Comparison of ENCODE assay signal across 32 cellular contexts in the genomic region with DNA sequence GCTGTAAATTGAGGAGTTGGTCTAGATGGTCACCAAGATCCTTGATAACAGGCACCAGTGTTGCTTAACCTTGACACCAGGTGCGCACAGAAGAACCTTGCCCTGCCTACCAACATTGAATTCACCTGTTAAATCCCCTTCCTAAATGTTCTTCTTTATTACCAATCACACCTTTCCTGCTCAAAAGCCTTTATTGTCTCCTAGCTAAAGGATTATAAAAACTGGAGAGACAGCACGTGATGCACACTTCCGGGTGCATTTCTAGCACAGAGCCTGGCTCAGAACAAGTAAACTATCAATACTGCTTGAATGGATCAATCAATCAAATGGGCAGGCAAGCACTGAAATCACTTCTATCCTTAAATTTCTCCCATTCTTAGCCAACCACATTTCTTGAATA.
"Had no signal": no experiment of that assay in that cellular context is flagged by ENCODE, and none has a peak within 500 bp of the region (broad histone marks: within the 10 kb centered on the region; RNA-seq: fewer than 3 reads in every experiment).

No MANE protein-coding gene starts in this region.

- H3K27ac ChIP-seq: adrenal gland, ascending aorta, breast epithelium, cardiac muscle cell, epithelial cell of prostate, esophagus squamous epithelium, WERI-Rb-1 had no signal

- H3K27me3 Mint-ChIP-seq: activated CD4-positive, alpha-beta memory T cell treated with anti-CD3 and anti-CD28 coated beads for 36 hours; activated CD4-positive, alpha-beta T cell treated with anti-CD3 and anti-CD28 coated beads for 36 hours; activated CD4-positive, alpha-beta T cell treated with anti-CD3 and anti-CD28 coated beads, Interleukin-2, amount 10 ng/mL, durations not matched to agents 24 days and 14 days; activated CD8-positive, alpha-beta memory T cell treated with anti-CD3 and anti-CD28 coated beads, Interleukin-2, amount 10 ng/mL, durations not matched to agents 7 days and 5 days; activated naive CD4-positive, alpha-beta T cell treated with anti-CD3 and anti-CD28 coated beads, Interleukin-2, amount 50 U/mL, for 24 hours; activated naive CD8-positive, alpha-beta T cell treated with anti-CD3 and anti-CD28 coated beads for 36 hours; activated naive CD8-positive, alpha-beta T cell treated with anti-CD3 and anti-CD28 coated beads, Interleukin-2, amount 50 U/mL, for 24 hours; brain; T-helper 17 cell had no signal

- H3K36me3 ChIP-seq: adrenal gland, breast epithelium, WERI-Rb-1 had no signal

- DNase-seq: activated CD4-positive, alpha-beta memory T cell treated with anti-CD3 and anti-CD28 coated beads for 36 hours; activated CD4-positive, alpha-beta T cell treated with anti-CD3 and anti-CD28 coated beads for 36 hours; activated CD4-positive, alpha-beta T cell treated with anti-CD3 and anti-CD28 coated beads, Interleukin-2, amount 10 ng/mL, durations not matched to agents 24 days and 14 days; activated CD4-positive, CD25-positive, alpha-beta regulatory T cell; activated CD4-positive, CD25-positive, alpha-beta regulatory T cell treated with anti-CD3 and anti-CD28 coated beads, Interleukin-2, amount 50 U/mL, for 72 hours; activated CD8-positive, alpha-beta memory T cell treated with anti-CD3 and anti-CD28 coated beads, Interleukin-2, amount 10 ng/mL, durations not matched to agents 7 days and 5 days; activated CD8-positive, alpha-beta memory T cell treated with anti-CD3 and anti-CD28 coated beads, Interleukin-2, amount 50 U/mL, for 4 hours; activated CD8-positive, alpha-beta T cell treated with anti-CD3 and anti-CD28 coated beads, Interleukin-2, amount 10 ng/mL, durations not matched to agents 7 days and 5 days; activated effector memory CD4-positive, alpha-beta T cell treated with anti-CD3 and anti-CD28 coated beads, Interleukin-2, amount 50 U/mL, for 16 hours; activated naive CD4-positive, alpha-beta T cell treated with anti-CD3 and anti-CD28 coated beads for 36 hours; activated naive CD8-positive, alpha-beta T cell treated with anti-CD3 and anti-CD28 coated beads for 36 hours; activated naive CD8-positive, alpha-beta T cell treated with anti-CD3 and anti-CD28 coated beads, Interleukin-2, amount 50 U/mL, for 24 hours; activated T-cell treated with anti-CD3 and anti-CD28 coated beads, Interleukin-2, amount 50 U/mL, for 1 hour; activated T-cell treated with anti-CD3 and anti-CD28 coated beads, Interleukin-2, amount 50 U/mL, for 48 hours; adrenal gland; effector CD8-positive, alpha-beta T cell; esophagus squamous epithelium; foreskin melanocyte; head of caudate nucleus; T-helper 1 cell; T-helper 17 cell; T1000; WERI-Rb-1 had no signal

- H3K27ac Mint-ChIP-seq: activated CD4-positive, alpha-beta memory T cell treated with anti-CD3 and anti-CD28 coated beads for 36 hours; activated CD4-positive, alpha-beta T cell treated with anti-CD3 and anti-CD28 coated beads for 36 hours; activated CD4-positive, alpha-beta T cell treated with anti-CD3 and anti-CD28 coated beads, Interleukin-2, amount 10 ng/mL, durations not matched to agents 24 days and 14 days; activated CD8-positive, alpha-beta memory T cell treated with anti-CD3 and anti-CD28 coated beads, Interleukin-2, amount 10 ng/mL, durations not matched to agents 7 days and 5 days; activated CD8-positive, alpha-beta T cell treated with anti-CD3 and anti-CD28 coated beads, Interleukin-2, amount 10 ng/mL, durations not matched to agents 7 days and 5 days; activated naive CD4-positive, alpha-beta T cell treated with anti-CD3 and anti-CD28 coated beads for 36 hours; activated naive CD4-positive, alpha-beta T cell treated with anti-CD3 and anti-CD28 coated beads, Interleukin-2, amount 50 U/mL, for 24 hours; activated naive CD8-positive, alpha-beta T cell treated with anti-CD3 and anti-CD28 coated beads for 36 hours; activated naive CD8-positive, alpha-beta T cell treated with anti-CD3 and anti-CD28 coated beads, Interleukin-2, amount 50 U/mL, for 24 hours; activated T-helper 1 cell treated with anti-CD3 and anti-CD28 coated beads, Interleukin-12 subunit alpha, Interleukin-12 subunit beta, Interleukin-2, Interleukin-4 antibody, amounts not matched to agents 30 ng/mL and 10 ng/mL and 1 ng/mL, durations not matched to agents 14 hours and 24 hours and 36 hours; activated T-helper 2 cell treated with anti-CD3 and anti-CD28 coated beads, Interferon-gamma antibody, Interleukin-2, Interleukin-4, amounts not matched to agents 10 μg/mL and 5 μg/mL and 100 μg/mL, durations not matched to agents 14 hours and 24 hours and 36 hours; brain; T-helper 17 cell; T-helper 2 cell treated with Interferon-gamma antibody and Interleukin-4, amounts not matched to agents 5 μg/mL and 100 μg/mL, for 36 hours had no signal

- H3K9me3 Mint-ChIP-seq: activated CD4-positive, alpha-beta memory T cell treated with anti-CD3 and anti-CD28 coated beads for 36 hours; activated CD4-positive, alpha-beta T cell treated with anti-CD3 and anti-CD28 coated beads, Interleukin-2, amount 10 ng/mL, durations not matched to agents 24 days and 14 days; activated naive CD4-positive, alpha-beta T cell treated with anti-CD3 and anti-CD28 coated beads for 36 hours; activated naive CD4-positive, alpha-beta T cell treated with anti-CD3 and anti-CD28 coated beads, Interleukin-2, amount 50 U/mL, for 24 hours; activated naive CD8-positive, alpha-beta T cell treated with anti-CD3 and anti-CD28 coated beads for 36 hours; activated naive CD8-positive, alpha-beta T cell treated with anti-CD3 and anti-CD28 coated beads, Interleukin-2, amount 50 U/mL, for 24 hours; activated T-helper 1 cell treated with anti-CD3 and anti-CD28 coated beads, Interleukin-12 subunit alpha, Interleukin-12 subunit beta, Interleukin-2, Interleukin-4 antibody, amounts not matched to agents 30 ng/mL and 10 ng/mL and 1 ng/mL, durations not matched to agents 14 hours and 24 hours and 36 hours; activated T-helper 2 cell treated with anti-CD3 and anti-CD28 coated beads, Interferon-gamma antibody, Interleukin-2, Interleukin-4, amounts not matched to agents 10 μg/mL and 5 μg/mL and 100 μg/mL, durations not matched to agents 14 hours and 24 hours and 36 hours; brain; T-helper 2 cell treated with Interferon-gamma antibody and Interleukin-4, amounts not matched to agents 5 μg/mL and 100 μg/mL, for 36 hours had no signal

- ATAC-seq: activated CD4-positive, alpha-beta T cell treated with anti-CD3 and anti-CD28 coated beads for 36 hours; activated CD8-positive, alpha-beta memory T cell treated with anti-CD3 and anti-CD28 coated beads, Interleukin-2, amount 10 ng/mL, durations not matched to agents 7 days and 5 days; activated CD8-positive, alpha-beta T cell treated with anti-CD3 and anti-CD28 coated beads, Interleukin-2, amount 10 ng/mL, durations not matched to agents 7 days and 5 days; activated naive CD8-positive, alpha-beta T cell treated with anti-CD3 and anti-CD28 coated beads, Interleukin-2, amount 50 U/mL, for 24 hours; T-helper 17 cell had no signal

- H3K4me3 ChIP-seq: adrenal gland, ascending aorta, breast epithelium, cardiac muscle cell, esophagus squamous epithelium had no signal

- H3K36me3 Mint-ChIP-seq: activated CD4-positive, alpha-beta memory T cell treated with anti-CD3 and anti-CD28 coated beads for 36 hours; activated CD8-positive, alpha-beta memory T cell treated with anti-CD3 and anti-CD28 coated beads, Interleukin-2, amount 10 ng/mL, durations not matched to agents 7 days and 5 days had no signal

- H3K4me3 Mint-ChIP-seq: activated CD4-positive, alpha-beta memory T cell treated with anti-CD3 and anti-CD28 coated beads for 36 hours; activated CD4-positive, alpha-beta T cell treated with anti-CD3 and anti-CD28 coated beads for 36 hours; activated CD4-positive, alpha-beta T cell treated with anti-CD3 and anti-CD28 coated beads, Interleukin-2, amount 10 ng/mL, durations not matched to agents 24 days and 14 days; activated CD8-positive, alpha-beta memory T cell treated with anti-CD3 and anti-CD28 coated beads, Interleukin-2, amount 10 ng/mL, durations not matched to agents 7 days and 5 days; activated CD8-positive, alpha-beta T cell treated with anti-CD3 and anti-CD28 coated beads, Interleukin-2, amount 10 ng/mL, durations not matched to agents 7 days and 5 days; activated naive CD4-positive, alpha-beta T cell treated with anti-CD3 and anti-CD28 coated beads for 36 hours; activated naive CD4-positive, alpha-beta T cell treated with anti-CD3 and anti-CD28 coated beads, Interleukin-2, amount 50 U/mL, for 24 hours; activated naive CD8-positive, alpha-beta T cell treated with anti-CD3 and anti-CD28 coated beads for 36 hours; activated naive CD8-positive, alpha-beta T cell treated with anti-CD3 and anti-CD28 coated beads, Interleukin-2, amount 50 U/mL, for 24 hours; activated T-helper 1 cell treated with anti-CD3 and anti-CD28 coated beads, Interleukin-12 subunit alpha, Interleukin-12 subunit beta, Interleukin-2, Interleukin-4 antibody, amounts not matched to agents 30 ng/mL and 10 ng/mL and 1 ng/mL, durations not matched to agents 14 hours and 24 hours and 36 hours; brain; T-helper 17 cell; T-helper 2 cell treated with Interferon-gamma antibody and Interleukin-4, amounts not matched to agents 5 μg/mL and 100 μg/mL, for 36 hours had no signal

- H3K4me1 ChIP-seq: adrenal gland, ascending aorta, breast epithelium had no signal

- H3K4me1 Mint-ChIP-seq: activated CD8-positive, alpha-beta memory T cell treated with anti-CD3 and anti-CD28 coated beads, Interleukin-2, amount 10 ng/mL, durations not matched to agents 7 days and 5 days; activated naive CD4-positive, alpha-beta T cell treated with anti-CD3 and anti-CD28 coated beads, Interleukin-2, amount 50 U/mL, for 24 hours had no signal

- H3K27me3 ChIP-seq: adrenal gland, ascending aorta, breast epithelium, cardiac muscle cell, esophagus squamous epithelium had no signal

- H3K9me3 ChIP-seq: adrenal gland, ascending aorta, breast epithelium, esophagus squamous epithelium had no signal
